Comparison of ENCODE assay signal across 7 cellular contexts in the genomic region with DNA sequence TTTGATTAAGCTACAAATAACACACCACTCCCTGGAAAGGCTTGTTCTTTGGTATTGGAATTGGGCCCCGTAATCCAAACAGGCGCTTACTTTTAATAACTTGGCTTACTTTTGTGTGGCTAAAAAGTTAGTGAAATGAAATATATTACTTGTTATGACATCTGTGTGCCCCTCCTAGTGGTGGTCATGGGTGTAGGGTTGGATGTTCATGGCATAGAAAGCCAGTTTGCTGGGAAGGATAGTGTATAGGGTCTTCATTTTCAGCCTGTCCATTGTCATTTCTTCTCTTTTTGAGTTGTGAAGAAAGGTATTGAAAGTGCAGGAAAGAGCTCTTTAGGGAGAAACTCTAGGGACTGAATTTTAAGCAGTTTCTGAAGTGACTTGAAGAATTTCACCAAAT. TPM values are rescaled to one million over a fixed set of nuclear protein-coding genes. Genes with fewer than 3 reads are reported as not detected.
DNase-seq lines count a peak whose midpoint lies in the region; ATAC-seq and TF ChIP-seq lines count a peak whose summit lies in the region.

No MANE protein-coding gene starts in this region.

- WGBS in IMR-90 (ENCODE audit: extremely low coverage in 2 of 2, insufficient read length in 1 of 2), 2 experiments: no CpG with 5 or more reads among the region's 2 CpGs

- H3K27me3 Mint-ChIP-seq in brain (peaks cover 2% of the 10 kb centered on the region), nephron (ENCODE audit: low read depth) (no peaks in the 10 kb centered on the region)

- H3K9me3 ChIP-seq in IMR-90 (ENCODE audit: control insufficient read depth, insufficient read depth, low read length): no peaks in the 10 kb centered on the region

- H3K4me1 ChIP-seq in IMR-90 (ENCODE audit: control insufficient read depth, insufficient read depth, low read length): peaks cover 4% of the 10 kb centered on the region; the same call in 1 of the 2 replicates

- no peak for ATAC-seq in IMR-90 (ENCODE audit: low read depth)

- H3K9me3 Mint-ChIP-seq in brain (no peaks in the 10 kb centered on the region), nephron (no peaks in the 10 kb centered on the region)

- no peak overlapping the region for H2AK5ac ChIP-seq in IMR-90 (ENCODE audit: low read depth, low read length)

- no peak overlapping the region for H4K5ac ChIP-seq in IMR-90 (ENCODE audit: low read depth, low read length)

- no peak overlapping the region for H2AK9ac ChIP-seq in IMR-90 (replicated peaks; ENCODE audit: low read depth, low read length, poor library complexity)

- H3K14ac ChIP-seq in IMR-90 (replicated peaks; ENCODE audit: low read depth, low read length): no peak overlapping the region

- BruUV-seq in IMR-90 (replicated peaks; lab: Mats Ljungman, UMichigan): no TSS peak

- no peaks in the 10 kb centered on the region; the same call in 1 of the 2 replicates for H3K36me3 ChIP-seq in IMR-90 (ENCODE audit: control insufficient read depth, insufficient read depth, low read length)

- peak; percentile 28; the same call in 1 of the 2 replicates for TF ChIP-seq CTCF in IMR-90 (conservative IDR thresholded peaks at IDR 0.05; ENCODE audit: low read depth, low read length)
- TF ChIP-seq CTCF in brain (conservative IDR thresholded peaks at IDR 0.05): peak; percentile 11 to 57
- TF ChIP-seq CTCF in nephron (IDR thresholded peaks at IDR 0.05; ENCODE audit: unreplicated experiment in 3 of 3): peak in 2 of 3 experiments; percentile 42 to 44

- no peak overlapping the region for H3K9ac ChIP-seq in IMR-90 (ENCODE audit: low read depth, low read length)

- DNase-seq in GM03348 (ENCODE audit: low spot score) (peak; percentile 11), IMR-90 (no peak), COR-L47 (lab: John Stamatoyannopoulos, UW) (no peak), epidermal melanocyte (ENCODE audit: insufficient read length, low spot score) (no peak), NCI-H1105 treated with DMSO at 0.1 percent for 48 hours (lab: John Stamatoyannopoulos, UW) (no peak)

- no peak overlapping the region for H3K4me3 ChIP-seq in IMR-90 (ENCODE audit: insufficient read depth, low read depth, low read length)

- H2BK5ac ChIP-seq in IMR-90 (ENCODE audit: low read depth, low read length, poor library complexity, severe bottlenecking): no peak overlapping the region

- no peak overlapping the region for H3K56ac ChIP-seq in IMR-90 (ENCODE audit: extremely low read depth, insufficient read depth, low read length)

- H3K4me2 ChIP-seq in IMR-90 (ENCODE audit: low read depth, low read length): no peak overlapping the region

- H3K27ac ChIP-seq in IMR-90 (ENCODE audit: insufficient read depth, low read length): no peak overlapping the region

- H3K4me1 Mint-ChIP-seq in brain (peaks cover 90% of the 10 kb centered on the region), nephron (peaks cover 68% of the 10 kb centered on the region)

- peak overlapping the region; percentile 3; the same call in 1 of the 2 replicates for H3K23ac ChIP-seq in IMR-90 (ENCODE audit: low read depth, low read length)

- H3K18ac ChIP-seq in IMR-90 (ENCODE audit: low read depth, low read length): no peak overlapping the region

- POLR2A ChIA-PET in IMR-90 (lab: Charles Lee; ENCODE audit: unreplicated experiment): no interaction called here

- intact Hi-C loops in IMR-90 (cut with micrococcal nuclease): loop anchor here (10.0 kb wide), 1 partner anchor 553 kb away; no protein-coding TSS in a partner anchor

- H2AFZ ChIP-seq in IMR-90 (replicated peaks; ENCODE audit: low read length, poor library complexity): no peak overlapping the region

- no peak for TF ChIP-seq RAD21 in IMR-90 (IDR thresholded peaks at IDR 0.05; ENCODE audit: low read length)

- H3K79me1 ChIP-seq in IMR-90 (ENCODE audit: low read depth in 1 of 2, low read length in 2 of 2): peaks cover 21 to 43% of the 10 kb centered on the region in 2 experiments

- peaks cover 8% of the 10 kb centered on the region for H3K9me1 ChIP-seq in IMR-90 (ENCODE audit: insufficient read depth, low read length)

- H2BK20ac ChIP-seq in IMR-90 (ENCODE audit: low read depth, low read length): no peak overlapping the region

- no peaks in the 10 kb centered on the region for H3K27me3 ChIP-seq in IMR-90 (ENCODE audit: control insufficient read depth, insufficient read depth, low read length)

- H4K8ac ChIP-seq in IMR-90 (ENCODE audit: low read depth in 2 of 2, low read length in 2 of 2): no peak overlapping the region

- peak overlapping the region in 4 of 5 experiments; percentile 8 to 46 (median 33) for H3K4me3 Mint-ChIP-seq in brain
- peak overlapping the region; percentile 27 to 48 (median 42) for H3K4me3 Mint-ChIP-seq in nephron

- no peak for TF ChIP-seq POLR2A in IMR-90 (IDR thresholded peaks at IDR 0.05; ENCODE audit: low read depth, low read length)

- H4K91ac ChIP-seq in IMR-90 (ENCODE audit: insufficient read depth, low read depth, low read length): no peak overlapping the region

- H2BK120ac ChIP-seq in IMR-90 (ENCODE audit: low read depth, low read length): no peak overlapping the region

- no peaks in the 10 kb centered on the region for H3K36me3 Mint-ChIP-seq in brain
- peaks cover 52% of the 10 kb centered on the region for H3K36me3 Mint-ChIP-seq in nephron (ENCODE audit: low read depth)

- no peak overlapping the region for H2BK15ac ChIP-seq in IMR-90 (ENCODE audit: low read depth, low read length)

- H3K4ac ChIP-seq in IMR-90 (ENCODE audit: low read depth, low read length): no peak overlapping the region

- H4K20me1 ChIP-seq in IMR-90 (ENCODE audit: insufficient read depth, low read length): 0 out of 2 replicates have a peak, but pooled peaks cover 5% of the 10 kb centered on the region

- CTCF ChIA-PET in IMR-90 (lab: Yijun Ruan, JAX): interaction anchor here (0.6 to 0.7 kb wide), 3 partner anchors 9 to 540 kb away, joined by 3 to 4 read pairs (median 4); no protein-coding TSS in a partner anchor

- in situ Hi-C loops in IMR-90 (cut with MboI; ENCODE audit: low sequenced_read_pairs): no loop called here

- dilution Hi-C loops in IMR-90 (cut with HindIII; ENCODE audit: low sequenced_read_pairs, unreplicated experiment): no loop called here

- H3K27ac Mint-ChIP-seq in brain (peak overlapping the region; percentile 22 to 91 (median 87)), nephron (peak overlapping the region; percentile 83 to 93 (median 92))

TF ChIP-seq in IMR-90, 13 proteins besides CTCF, POLR2A, EP300 and RAD21:
- TF ChIP-seq NFE2L2 (IDR thresholded peaks at IDR 0.05; ENCODE audit: low read depth, low read length) (no peak), MAZ (IDR thresholded peaks at IDR 0.05; ENCODE audit: borderline replicate concordance, low read depth, low read length) (no peak), RCOR1 (IDR thresholded peaks at IDR 0.05; ENCODE audit: insufficient replicate concordance, low read length) (no peak), FOS (IDR thresholded peaks at IDR 0.05; ENCODE audit: low read depth, low read length) (no peak), SMC3 (IDR thresholded peaks at IDR 0.05; ENCODE audit: low read depth, low read length) (no peak), CHD1 (IDR thresholded peaks at IDR 0.05; ENCODE audit: low read depth, low read length) (no peak), RFX5 (IDR thresholded peaks at IDR 0.05; ENCODE audit: low read depth, low read length) (no peak), MAFK (IDR thresholded peaks at IDR 0.05; ENCODE audit: low read depth, low read length) (no peak), CEBPB (IDR thresholded peaks at IDR 0.05; ENCODE audit: low read depth, low read length) (no peak), MXI1 (IDR thresholded peaks at IDR 0.05; ENCODE audit: borderline replicate concordance, low read depth, low read length) (no peak)
- TF ChIP-seq, protein P1, sequence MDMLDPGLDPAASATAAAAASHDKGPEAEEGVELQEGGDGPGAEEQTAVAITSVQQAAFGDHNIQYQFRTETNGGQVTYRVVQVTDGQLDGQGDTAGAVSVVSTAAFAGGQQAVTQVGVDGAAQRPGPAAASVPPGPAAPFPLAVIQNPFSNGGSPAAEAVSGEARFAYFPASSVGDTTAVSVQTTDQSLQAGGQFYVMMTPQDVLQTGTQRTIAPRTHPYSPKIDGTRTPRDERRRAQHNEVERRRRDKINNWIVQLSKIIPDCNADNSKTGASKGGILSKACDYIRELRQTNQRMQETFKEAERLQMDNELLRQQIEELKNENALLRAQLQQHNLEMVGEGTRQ (IDR thresholded peaks at IDR 0.05; ENCODE audit: low read depth, low read length): no peak

RNA-seq across cellular contexts. Expression of a gene that starts 5.9 kb away (rescaled TPM):
- total RNA-seq in IMR-90 (2012; rRNA removed): 3.0 and 3.9 TPM in 2 replicates
- polyA plus RNA-seq in IMR-90 (2012; rRNA removed): 1.5 and 1.7 TPM in 2 replicates
- 0.47 and 0.54 TPM in 2 replicates for polyA plus RNA-seq in IMR-90 (2012; cell fraction: cytosol; rRNA removed)
- 1.4 and 5.7 TPM in 2 replicates for polyA plus RNA-seq in IMR-90 (2012; cell fraction: nucleus; rRNA removed; ENCODE audit: low replicate concordance)
- 1.8 TPM for polyA plus RNA-seq in brain (ENCODE audit: insufficient read depth, low read depth, low replicate concordance)
